Comparison of ENCODE assay signal across 8 cellular contexts in genomic region chr17:45060824-45061605, GRCh38. TPM values are rescaled to one million over a fixed set of nuclear protein-coding genes. Genes with fewer than 3 reads are reported as not detected.
A peak's percentile ranks its signal among the peaks of the same experiment; 100 is the strongest.
DNase-seq lines count a peak whose midpoint lies in the region; ATAC-seq, FAIRE-seq and TF ChIP-seq lines count a peak whose summit lies in the region.

NMT1 (plus strand) TSS chr17:45061317; CDS start chr17:45061330, 13 bp downstream.

- no peak for TF ChIP-seq EP300 in transverse colon (IDR thresholded peaks at IDR 0.05; ENCODE audit: low read depth)

- peak; percentile 90 for TF ChIP-seq POLR2A in GM12891 (IDR thresholded peaks at IDR 0.05; ENCODE audit: low read depth, low read length)
- peak; percentile 82 for TF ChIP-seq POLR2A in transverse colon (IDR thresholded peaks at IDR 0.05)

- H2AFZ ChIP-seq in trophoblast cell (ENCODE audit: insufficient read depth, low read length, poor library complexity), result peak within 1 kb of the TSS; percentile 94

- H4K8ac ChIP-seq in trophoblast cell (ENCODE audit: low read depth, low read length), result peak within 1 kb of the TSS; percentile 99

- peak within 1 kb of the TSS; percentile 98 for H3K4ac ChIP-seq in trophoblast cell (ENCODE audit: low read depth, low read length)

- peak within 1 kb of the TSS; percentile 95 for H4K91ac ChIP-seq in trophoblast cell (ENCODE audit: low read depth, low read length)

- peak within 1 kb of the TSS; percentile 98 for H3K9ac ChIP-seq in trophoblast cell (ENCODE audit: low read length)

- in situ Hi-C loops in transverse colon (cut with MboI; ENCODE audit: low pct_ligation_motif_present in 1 of 4, low pct_unique_long_range_greater_than_20kb in 1 of 4, low sequenced_read_pairs in 3 of 4), result no loop called here

- peak within 1 kb of the TSS; percentile 99 for H3K18ac ChIP-seq in trophoblast cell (ENCODE audit: low read length)

- WGBS in adipose tissue, 3 donors, result 0% methylated on average over 49 of the region's 49 CpGs
- WGBS in trophoblast cell (ENCODE audit: extremely low coverage, insufficient coverage, insufficient read length), result no CpG with 5 or more reads among the region's 49 CpGs
- WGBS in transverse colon (ENCODE audit: low coverage in 1 of 2), 2 donors, result 0% methylated on average over 28 of the region's 49 CpGs; no CpG with 5 or more reads in 1 of the 2 donors

- POLR2A ChIA-PET in T-cell (lab: Charles Lee), result interaction anchor here in 1 of 2 donors (0.6 to 1.3 kb wide), 3 partner anchors 15 to 894 kb away, joined by 3 to 7 read pairs (median 5); partner anchors contain the start of gene HEXIM1

- H3K9me3 ChIP-seq in trophoblast cell (ENCODE audit: insufficient read depth, low read depth, low read length) (no peaks in the 10 kb centered on the region), transverse colon (no peaks in the 10 kb centered on the region)

- H3K79me1 ChIP-seq in trophoblast cell (ENCODE audit: low read length), result peaks cover 8% of the 10 kb centered on the region

- H2BK12ac ChIP-seq in trophoblast cell (ENCODE audit: low read length), result peak within 1 kb of the TSS; percentile 27

- FAIRE-seq in GM12891 (lab: Jason Lieb, UNC), result peak; percentile 81

- H3K4me3 Mint-ChIP-seq in T-cell, result peak within 1 kb of the TSS; percentile 85 to 100 (median 97)

- intact Hi-C loops in cardiac septum (cut with DNase I), result loop anchor here (1.0 kb wide), 1 partner anchor 10 kb away; the partner anchor contains the start of gene DCAKD
- intact Hi-C loops in transverse colon (cut with DNase I; ENCODE audit: low total_unique reads), result no loop called here

- H3K27me3 Mint-ChIP-seq in T-cell, result no peaks in the 10 kb centered on the region

- CTCF ChIA-PET in T-cell (lab: Charles Lee), result interaction anchor here in 1 of 2 donors (0.6 to 1.3 kb wide), 4 partner anchors 38 to 90 kb away, joined by 3 to 12 read pairs (median 5); partner anchors contain the start of gene ACBD4

- no peaks in the 10 kb centered on the region for H3K36me3 Mint-ChIP-seq in T-cell

- peak within 1 kb of the TSS; percentile 85 for H2BK120ac ChIP-seq in trophoblast cell (ENCODE audit: insufficient read depth, low read length, poor library complexity)

- H2BK5ac ChIP-seq in trophoblast cell (ENCODE audit: low read depth, low read length, poor library complexity), result peak within 1 kb of the TSS; percentile 98

- no peaks in the 10 kb centered on the region for H3K9me3 Mint-ChIP-seq in T-cell

- peak within 1 kb of the TSS; percentile 99 for H4K12ac ChIP-seq in trophoblast cell (ENCODE audit: low read depth, low read length)

- DNase-seq in GM12891 (ENCODE audit: insufficient read length, low spot score) (peak; percentile 81), NCI-H1436 treated with DMSO at 0.1 percent for 48 hours (lab: John Stamatoyannopoulos, UW) (peak; percentile 100), T-cell (peak; percentile 86 to 97 (median 93)), cardiac septum (ENCODE audit: low spot score) (peak; percentile 97), trophoblast cell (peak; percentile 98 to 100), transverse colon (peak; percentile 97)

- H3K4me1 Mint-ChIP-seq in T-cell, result peaks cover 33 to 62% (median 57%) of the 10 kb centered on the region in 3 donors

- ATAC-seq in HG02840 (IDR thresholded peaks at IDR 0.05; ENCODE audit: low FRiP score, unreplicated experiment) (peak; percentile 89), T-cell (replicated peaks in 1 of 4) (peak; percentile 88 to 94 (median 92))

- peaks cover 0 to 2% of the 10 kb centered on the region in 2 experiments for H3K4me1 ChIP-seq in trophoblast cell (ENCODE audit: control insufficient read depth in 1 of 2, insufficient read depth in 2 of 2, low read length in 2 of 2)
- peaks cover 27 to 57% (median 50%) of the 10 kb centered on the region in 4 donors for H3K4me1 ChIP-seq in transverse colon

- H3K23ac ChIP-seq in trophoblast cell (ENCODE audit: low read length), result no peak within 1 kb of the TSS

- H3K27ac ChIP-seq in adipose tissue (ENCODE audit: low read depth, low read length), result no peak within 1 kb of the TSS
- peak within 1 kb of the TSS; percentile 70 for H3K27ac ChIP-seq in trophoblast cell (ENCODE audit: low read depth, low read length)
- peak within 1 kb of the TSS; percentile 88 to 96 (median 92) for H3K27ac ChIP-seq in transverse colon

- no peaks in the 10 kb centered on the region for H3K36me3 ChIP-seq in trophoblast cell (ENCODE audit: control insufficient read depth in 1 of 2, insufficient read depth in 2 of 2, low read length in 2 of 2)
- no peaks in the 10 kb centered on the region for H3K36me3 ChIP-seq in transverse colon

- peak within 1 kb of the TSS; percentile 97 for H3K14ac ChIP-seq in trophoblast cell (ENCODE audit: low read length)

- H3K4me3 ChIP-seq in trophoblast cell (ENCODE audit: low read depth, low read length) (peak within 1 kb of the TSS; percentile 99), transverse colon (peak within 1 kb of the TSS; percentile 62 to 93 (median 82))

- H2AK5ac ChIP-seq in trophoblast cell (ENCODE audit: low read length), result no peak within 1 kb of the TSS

- no peaks in the 10 kb centered on the region for H3K27me3 ChIP-seq in trophoblast cell (ENCODE audit: insufficient read depth, low read length)
- H3K27me3 ChIP-seq in transverse colon, result no peaks in the 10 kb centered on the region

- peaks cover 12% of the 10 kb centered on the region for H3K79me2 ChIP-seq in trophoblast cell (ENCODE audit: control insufficient read depth, insufficient read depth, low read length, poor library complexity)

- peak within 1 kb of the TSS; percentile 84 for H3K4me2 ChIP-seq in trophoblast cell (ENCODE audit: low read length)

- TF ChIP-seq CTCF in transverse colon (IDR thresholded peaks at IDR 0.05), result no peak

- peak within 1 kb of the TSS; percentile 100 for H3K27ac Mint-ChIP-seq in T-cell

TF ChIP-seq in GM12891, 5 proteins besides CTCF, POLR2A, EP300 and RAD21:
- peak; percentile 92 for TF ChIP-seq POLR2AphosphoS5 (IDR thresholded peaks at IDR 0.05; ENCODE audit: low read depth, low read length)
- peak; percentile 28 for TF ChIP-seq SPI1 (IDR thresholded peaks at IDR 0.05; ENCODE audit: low read depth, low read length)
- peak; percentile 77 for TF ChIP-seq POU2F2 (IDR thresholded peaks at IDR 0.05; ENCODE audit: low read depth, low read length)
- TF ChIP-seq PAX5 (IDR thresholded peaks at IDR 0.05; ENCODE audit: insufficient read depth, low read length, severe bottlenecking), result peak; percentile 1
- TF ChIP-seq TAF1 (IDR thresholded peaks at IDR 0.05; ENCODE audit: low read depth, low read length), result peak; percentile 100

RNA-seq across cellular contexts. Expression of gene NMT1, which starts in this region (rescaled TPM):
- polyA plus RNA-seq in GM12891 (2012; ENCODE audit: low read depth, missing spikeins), result 97.0 TPM
- total RNA-seq in T-cell (100 to 1,000 TPM in 3 of 5 donors, 10 to 100 TPM in 2; 79.5 to 139 (median 125) TPM), cardiac septum (74.8 TPM), transverse colon (10 to 100 TPM; 16.1 to 83.8 (median 43.4) TPM)
- polyA plus RNA-seq in adipose tissue, result 10 to 100 TPM; 22.1 to 46.5 (median 41.2) TPM
- 114 and 115 TPM in 2 replicates for polyA plus RNA-seq in trophoblast cell (2013)
